In genomic region chr17:32828822-32829221, GRCh38 we compare ENCODE assay signal across 10 cellular contexts. TPM values are rescaled to one million over a fixed set of nuclear protein-coding genes. Genes with fewer than 3 reads are reported as not detected.
DNase-seq lines count a peak whose midpoint lies in the region; ATAC-seq and TF ChIP-seq lines count a peak whose summit lies in the region.
"Had no signal": no experiment of that assay in that cellular context is flagged by ENCODE, and none has a peak within 500 bp of the region (broad histone marks: within the 10 kb centered on the region; RNA-seq: fewer than 3 reads in every experiment).

No MANE protein-coding gene starts in this region.

- intact Hi-C loops in left ventricle myocardium superior (cut with micrococcal nuclease) (no loop called here), right cardiac atrium (cut with DNase I) (no loop called here), aorta (cut with DNase I) (loop anchor here (5.0 to 10.0 kb wide), 2 partner anchors 43 to 1426 kb away; partner anchors contain the start of gene CCL2 (in 1 of the 2))

- no peaks in the 10 kb centered on the region for H3K9me3 ChIP-seq in right cardiac atrium (ENCODE audit: control insufficient read depth, low read length)
- no peaks in the 10 kb centered on the region for H3K9me3 ChIP-seq in aorta (ENCODE audit: control insufficient read depth, low read length)

- H3K36me3 ChIP-seq in aorta (ENCODE audit: control insufficient read depth in 1 of 2, insufficient read depth in 2 of 2, low read length in 1 of 2) = no peaks in the 10 kb centered on the region

- peak; percentile 22 for ATAC-seq in left ventricle myocardium superior
- ATAC-seq in right cardiac atrium = no peak
- peak; percentile 5 for ATAC-seq in HG03378 (IDR thresholded peaks at IDR 0.05; ENCODE audit: unreplicated experiment)
- no peak for ATAC-seq in aorta (ENCODE audit: low FRiP score)
- ATAC-seq in GM21515 (IDR thresholded peaks at IDR 0.05; ENCODE audit: unreplicated experiment) = no peak
- ATAC-seq in HG03571 (IDR thresholded peaks at IDR 0.05; ENCODE audit: unreplicated experiment) = no peak

- no peaks in the 10 kb centered on the region for H3K27me3 ChIP-seq in right cardiac atrium (ENCODE audit: control insufficient read depth, insufficient read depth)
- no peaks in the 10 kb centered on the region for H3K27me3 ChIP-seq in aorta (ENCODE audit: control insufficient read depth in 1 of 2, insufficient read depth in 2 of 2, low read length in 1 of 2)

- H3K4me1 ChIP-seq in right cardiac atrium (ENCODE audit: control insufficient read depth, insufficient read depth, low read length) = no peaks in the 10 kb centered on the region
- H3K4me1 ChIP-seq in aorta (ENCODE audit: control insufficient read depth in 1 of 2, insufficient read depth in 2 of 2, low read length in 2 of 2) = peaks cover 6 to 8% of the 10 kb centered on the region in 2 donors

- WGBS in right cardiac atrium = 75% methylated on average over 2 of the region's 2 CpGs
- 22 to 30% methylated on average over 2 of the region's 2 CpGs for WGBS in aorta, 2 donors

- no peak overlapping the region for H3K4me3 ChIP-seq in right cardiac atrium (ENCODE audit: low read length)
- H3K4me3 ChIP-seq in fibroblast of the aortic adventitia (ENCODE audit: low read depth, low read length) = no peak overlapping the region
- H3K4me3 ChIP-seq in aorta (ENCODE audit: low read length in 2 of 2) = no peak overlapping the region

- H3K27ac ChIP-seq in right cardiac atrium (ENCODE audit: low read length) (no peak overlapping the region), aorta (ENCODE audit: low read depth in 1 of 2, low read length in 2 of 2) (peak overlapping the region; percentile 82 to 94)

- DNase-seq in left ventricle myocardium superior (no peak), right cardiac atrium (no peak), fibroblast of the aortic adventitia (ENCODE audit: low read depth) (peak; percentile 9), aorta (no peak)
- DNase-seq in activated CD4-positive, CD25-positive, alpha-beta regulatory T cell (lab: John Stamatoyannopoulos, UW) = no peak
- DNase-seq: activated naive CD8-positive, alpha-beta T cell treated with anti-CD3 and anti-CD28 coated beads for 36 hours; NCI-H524 had no signal

- no peak for TF ChIP-seq CTCF in fibroblast of the aortic adventitia (IDR thresholded peaks at IDR 0.05; ENCODE audit: insufficient read depth, low read length)

RNA-seq across cellular contexts. Expression of gene MYO1D, which starts 48.1 kb away (rescaled TPM):
- total RNA-seq in left ventricle myocardium superior (6.4 TPM), right cardiac atrium (10 to 100 TPM in 3 of 4 donors, 1 to 10 TPM in 1; 9.8 to 17.0 (median 10.4) TPM), fibroblast of the aortic adventitia (ENCODE audit: low replicate concordance) (45.1 and 94.0 TPM in 2 replicates), aorta (100 to 1,000 TPM; 222 to 358 TPM)
- polyA plus RNA-seq in right cardiac atrium (5.8 TPM), aorta (100 to 1,000 TPM in 1 of 2 donors, 10 to 100 TPM in 1; 62.5 to 106 TPM)

Comparison
In these comparisons a context has a peak if more than half of its experiments do, and no peak if none do; other contexts are left out.
1. ATAC-seq: peak in left ventricle myocardium superior (single experiment) and HG03378 (single experiment); none in right cardiac atrium (0 of 2), aorta (single experiment), GM21515 (single experiment) and HG03571 (single experiment).
2. intact Hi-C loops: an anchor here in aorta (5.0 to 10.0 kb wide); none called in left ventricle myocardium superior and right cardiac atrium.